ENCODE assay signal across 1 cellular context in genomic region chr17:16383216-16383615, GRCh38.
TF ChIP-seq lines count a peak whose summit lies in the region.

No MANE protein-coding gene starts in this region.

TF ChIP-seq in GM23338, 12 proteins besides CTCF, POLR2A, EP300 and RAD21 (continued from another document):
- TF ChIP-seq, protein P1, sequence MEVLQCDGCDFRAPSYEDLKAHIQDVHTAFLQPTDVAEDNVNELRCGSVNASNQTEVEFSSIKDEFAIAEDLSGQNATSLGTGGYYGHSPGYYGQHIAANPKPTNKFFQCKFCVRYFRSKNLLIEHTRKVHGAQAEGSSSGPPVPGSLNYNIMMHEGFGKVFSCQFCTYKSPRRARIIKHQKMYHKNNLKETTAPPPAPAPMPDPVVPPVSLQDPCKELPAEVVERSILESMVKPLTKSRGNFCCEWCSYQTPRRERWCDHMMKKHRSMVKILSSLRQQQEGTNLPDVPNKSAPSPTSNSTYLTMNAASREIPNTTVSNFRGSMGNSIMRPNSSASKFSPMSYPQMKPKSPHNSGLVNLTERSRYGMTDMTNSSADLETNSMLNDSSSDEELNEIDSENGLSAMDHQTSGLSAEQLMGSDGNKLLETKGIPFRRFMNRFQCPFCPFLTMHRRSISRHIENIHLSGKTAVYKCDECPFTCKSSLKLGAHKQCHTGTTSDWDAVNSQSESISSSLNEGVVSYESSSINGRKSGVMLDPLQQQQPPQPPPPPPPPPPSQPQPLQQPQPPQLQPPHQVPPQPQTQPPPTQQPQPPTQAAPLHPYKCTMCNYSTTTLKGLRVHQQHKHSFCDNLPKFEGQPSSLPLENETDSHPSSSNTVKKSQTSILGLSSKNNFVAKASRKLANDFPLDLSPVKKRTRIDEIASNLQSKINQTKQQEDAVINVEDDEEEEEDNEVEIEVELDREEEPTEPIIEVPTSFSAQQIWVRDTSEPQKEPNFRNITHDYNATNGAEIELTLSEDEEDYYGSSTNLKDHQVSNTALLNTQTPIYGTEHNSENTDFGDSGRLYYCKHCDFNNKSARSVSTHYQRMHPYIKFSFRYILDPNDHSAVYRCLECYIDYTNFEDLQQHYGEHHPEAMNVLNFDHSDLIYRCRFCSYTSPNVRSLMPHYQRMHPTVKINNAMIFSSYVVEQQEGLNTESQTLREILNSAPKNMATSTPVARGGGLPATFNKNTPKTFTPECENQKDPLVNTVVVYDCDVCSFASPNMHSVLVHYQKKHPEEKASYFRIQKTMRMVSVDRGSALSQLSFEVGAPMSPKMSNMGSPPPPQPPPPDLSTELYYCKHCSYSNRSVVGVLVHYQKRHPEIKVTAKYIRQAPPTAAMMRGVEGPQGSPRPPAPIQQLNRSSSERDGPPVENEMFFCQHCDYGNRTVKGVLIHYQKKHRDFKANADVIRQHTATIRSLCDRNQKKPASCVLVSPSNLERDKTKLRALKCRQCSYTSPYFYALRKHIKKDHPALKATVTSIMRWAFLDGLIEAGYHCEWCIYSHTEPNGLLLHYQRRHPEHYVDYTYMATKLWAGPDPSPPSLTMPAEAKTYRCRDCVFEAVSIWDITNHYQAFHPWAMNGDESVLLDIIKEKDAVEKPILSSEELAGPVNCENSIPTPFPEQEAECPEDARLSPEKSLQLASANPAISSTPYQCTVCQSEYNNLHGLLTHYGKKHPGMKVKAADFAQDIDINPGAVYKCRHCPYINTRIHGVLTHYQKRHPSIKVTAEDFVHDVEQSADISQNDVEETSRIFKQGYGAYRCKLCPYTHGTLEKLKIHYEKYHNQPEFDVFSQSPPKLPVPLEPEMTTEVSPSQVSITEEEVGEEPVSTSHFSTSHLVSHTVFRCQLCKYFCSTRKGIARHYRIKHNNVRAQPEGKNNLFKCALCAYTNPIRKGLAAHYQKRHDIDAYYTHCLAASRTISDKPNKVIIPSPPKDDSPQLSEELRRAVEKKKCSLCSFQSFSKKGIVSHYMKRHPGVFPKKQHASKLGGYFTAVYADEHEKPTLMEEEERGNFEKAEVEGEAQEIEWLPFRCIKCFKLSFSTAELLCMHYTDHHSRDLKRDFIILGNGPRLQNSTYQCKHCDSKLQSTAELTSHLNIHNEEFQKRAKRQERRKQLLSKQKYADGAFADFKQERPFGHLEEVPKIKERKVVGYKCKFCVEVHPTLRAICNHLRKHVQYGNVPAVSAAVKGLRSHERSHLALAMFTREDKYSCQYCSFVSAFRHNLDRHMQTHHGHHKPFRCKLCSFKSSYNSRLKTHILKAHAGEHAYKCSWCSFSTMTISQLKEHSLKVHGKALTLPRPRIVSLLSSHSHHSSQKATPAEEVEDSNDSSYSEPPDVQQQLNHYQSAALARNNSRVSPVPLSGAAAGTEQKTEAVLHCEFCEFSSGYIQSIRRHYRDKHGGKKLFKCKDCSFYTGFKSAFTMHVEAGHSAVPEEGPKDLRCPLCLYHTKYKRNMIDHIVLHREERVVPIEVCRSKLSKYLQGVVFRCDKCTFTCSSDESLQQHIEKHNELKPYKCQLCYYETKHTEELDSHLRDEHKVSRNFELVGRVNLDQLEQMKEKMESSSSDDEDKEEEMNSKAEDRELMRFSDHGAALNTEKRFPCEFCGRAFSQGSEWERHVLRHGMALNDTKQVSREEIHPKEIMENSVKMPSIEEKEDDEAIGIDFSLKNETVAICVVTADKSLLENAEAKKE (CRISPR knock-in tag; IDR thresholded peaks at IDR 0.05) = no peak
- TF ChIP-seq CREB1 (CRISPR knock-in tag; IDR thresholded peaks at IDR 0.05; ENCODE audit: low read depth) (no peak), STAT1 (IDR thresholded peaks at IDR 0.05; ENCODE audit: unreplicated experiment) (no peak), JUNB (IDR thresholded peaks at IDR 0.05; ENCODE audit: unreplicated experiment) (no peak), EZH2 (IDR thresholded peaks at IDR 0.05; ENCODE audit: low read depth, unreplicated experiment) (no peak)
- TF ChIP-seq, protein P2, sequence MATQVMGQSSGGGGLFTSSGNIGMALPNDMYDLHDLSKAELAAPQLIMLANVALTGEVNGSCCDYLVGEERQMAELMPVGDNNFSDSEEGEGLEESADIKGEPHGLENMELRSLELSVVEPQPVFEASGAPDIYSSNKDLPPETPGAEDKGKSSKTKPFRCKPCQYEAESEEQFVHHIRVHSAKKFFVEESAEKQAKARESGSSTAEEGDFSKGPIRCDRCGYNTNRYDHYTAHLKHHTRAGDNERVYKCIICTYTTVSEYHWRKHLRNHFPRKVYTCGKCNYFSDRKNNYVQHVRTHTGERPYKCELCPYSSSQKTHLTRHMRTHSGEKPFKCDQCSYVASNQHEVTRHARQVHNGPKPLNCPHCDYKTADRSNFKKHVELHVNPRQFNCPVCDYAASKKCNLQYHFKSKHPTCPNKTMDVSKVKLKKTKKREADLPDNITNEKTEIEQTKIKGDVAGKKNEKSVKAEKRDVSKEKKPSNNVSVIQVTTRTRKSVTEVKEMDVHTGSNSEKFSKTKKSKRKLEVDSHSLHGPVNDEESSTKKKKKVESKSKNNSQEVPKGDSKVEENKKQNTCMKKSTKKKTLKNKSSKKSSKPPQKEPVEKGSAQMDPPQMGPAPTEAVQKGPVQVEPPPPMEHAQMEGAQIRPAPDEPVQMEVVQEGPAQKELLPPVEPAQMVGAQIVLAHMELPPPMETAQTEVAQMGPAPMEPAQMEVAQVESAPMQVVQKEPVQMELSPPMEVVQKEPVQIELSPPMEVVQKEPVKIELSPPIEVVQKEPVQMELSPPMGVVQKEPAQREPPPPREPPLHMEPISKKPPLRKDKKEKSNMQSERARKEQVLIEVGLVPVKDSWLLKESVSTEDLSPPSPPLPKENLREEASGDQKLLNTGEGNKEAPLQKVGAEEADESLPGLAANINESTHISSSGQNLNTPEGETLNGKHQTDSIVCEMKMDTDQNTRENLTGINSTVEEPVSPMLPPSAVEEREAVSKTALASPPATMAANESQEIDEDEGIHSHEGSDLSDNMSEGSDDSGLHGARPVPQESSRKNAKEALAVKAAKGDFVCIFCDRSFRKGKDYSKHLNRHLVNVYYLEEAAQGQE (IDR thresholded peaks at IDR 0.05; ENCODE audit: unreplicated experiment) = no peak
